19 cellular contexts compared by ENCODE assay signal in the genomic region with DNA sequence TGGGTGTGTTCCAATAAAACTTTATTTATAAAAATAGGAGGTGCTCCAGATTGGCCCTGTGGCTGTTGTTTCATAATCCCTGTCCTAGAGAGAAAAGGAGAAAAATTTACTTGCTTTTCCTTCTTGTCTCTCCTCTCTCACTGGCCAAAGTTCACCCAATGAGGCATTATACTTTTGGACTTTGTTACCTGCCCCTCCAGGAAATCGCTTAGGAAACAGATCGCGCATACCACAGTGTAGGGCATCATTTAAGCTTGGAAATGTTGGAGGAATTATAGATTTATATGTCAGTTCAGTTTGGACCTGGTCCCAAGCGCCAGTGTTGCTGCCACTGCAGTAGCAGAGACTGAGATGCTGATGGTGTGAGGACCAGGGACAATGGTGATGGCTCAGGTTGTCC.
DNase-seq lines count a peak whose midpoint lies in the region; TF ChIP-seq lines count a peak whose summit lies in the region.
"Had no signal": no experiment of that assay in that cellular context is flagged by ENCODE, and none has a peak within 500 bp of the region (broad histone marks: within the 10 kb centered on the region; RNA-seq: fewer than 3 reads in every experiment).

No MANE protein-coding gene starts in this region.

- in situ Hi-C loops in transverse colon (cut with MboI; ENCODE audit: low pct_ligation_motif_present in 1 of 4, low pct_unique_long_range_greater_than_20kb in 1 of 4, low sequenced_read_pairs in 3 of 4), result no loop called here
- in situ Hi-C loops in GM23248 (cut with MboI), result no loop called here

- no peak for TF ChIP-seq CTCF in 22Rv1 (IDR thresholded peaks at IDR 0.05)
- TF ChIP-seq CTCF in colonic mucosa (IDR thresholded peaks at IDR 0.05), result no peak
- no peak for TF ChIP-seq CTCF in transverse colon (IDR thresholded peaks at IDR 0.05)
- TF ChIP-seq CTCF in endothelial cell (IDR thresholded peaks at IDR 0.05; ENCODE audit: unreplicated experiment), result no peak

- no peaks in the 10 kb centered on the region for H3K4me1 ChIP-seq in colonic mucosa
- peaks cover 0 to 9% (median 0%) of the 10 kb centered on the region in 4 donors for H3K4me1 ChIP-seq in transverse colon
- H3K4me1 ChIP-seq in GM23248 (ENCODE audit: insufficient read depth), result no peaks in the 10 kb centered on the region
- H3K4me1 ChIP-seq: BLaER1, HAP-1 had no signal

- intact Hi-C loops in colonic mucosa (cut with DNase I), result no loop called here
- intact Hi-C loops in transverse colon (cut with DNase I; ENCODE audit: low total_unique reads), result no loop called here

- peak overlapping the region; percentile 46 for H3K27ac ChIP-seq in 22Rv1
- peak overlapping the region; percentile 33 for H3K27ac ChIP-seq in colonic mucosa
- peak overlapping the region; percentile 32 to 55 (median 42) for H3K27ac ChIP-seq in transverse colon
- no peak overlapping the region for H3K27ac ChIP-seq in GM23248
- H3K27ac ChIP-seq: BLaER1 had no signal

- no peak overlapping the region for H3K4me2 ChIP-seq in GM23248 (ENCODE audit: unreplicated experiment)
- H3K4me2 ChIP-seq: BLaER1 had no signal

- H3K4me3 ChIP-seq in colonic mucosa (no peak overlapping the region), transverse colon (no peak overlapping the region), GM23248 (no peak overlapping the region)
- H3K4me3 ChIP-seq: BLaER1, GM12878, HAP-1, K562 had no signal

- H3K4me3 Mint-ChIP-seq in endothelial cell (ENCODE audit: unreplicated experiment), result no peak overlapping the region
- H3K4me3 Mint-ChIP-seq: CD14-positive monocyte; CD4-positive, alpha-beta memory T cell had no signal

- H3K27me3 ChIP-seq in colonic mucosa, result no peaks in the 10 kb centered on the region
- no peaks in the 10 kb centered on the region for H3K27me3 ChIP-seq in transverse colon
- H3K27me3 ChIP-seq in GM23248 (replicated peaks; ENCODE audit: insufficient read depth), result no peaks in the 10 kb centered on the region
- H3K27me3 ChIP-seq: BLaER1 had no signal

- no peaks in the 10 kb centered on the region for H3K9me3 ChIP-seq in colonic mucosa
- H3K9me3 ChIP-seq in transverse colon, result no peaks in the 10 kb centered on the region
- H3K9me3 ChIP-seq in GM23248 (ENCODE audit: low read depth), result no peaks in the 10 kb centered on the region
- H3K9me3 ChIP-seq: BLaER1, HAP-1 had no signal

- no peak for TF ChIP-seq POLR2A in transverse colon (IDR thresholded peaks at IDR 0.05)

- H3K4me1 Mint-ChIP-seq in endothelial cell (ENCODE audit: unreplicated experiment), result no peaks in the 10 kb centered on the region
- H3K4me1 Mint-ChIP-seq: CD14-positive monocyte; CD4-positive, alpha-beta memory T cell had no signal

- TF ChIP-seq EP300 in transverse colon (IDR thresholded peaks at IDR 0.05; ENCODE audit: low read depth), result no peak

- no peak overlapping the region for H2AFZ ChIP-seq in GM23248

- no peaks in the 10 kb centered on the region for H3F3A ChIP-seq in GM23248 (ENCODE audit: insufficient read depth)

- no peaks in the 10 kb centered on the region for H4K20me1 ChIP-seq in GM23248 (ENCODE audit: insufficient read depth)
- H4K20me1 ChIP-seq: BLaER1 had no signal

- WGBS in transverse colon (ENCODE audit: low coverage in 1 of 2), 2 donors, result 59 to 75% methylated on average over 3 to 4 of the region's 4 CpGs
- 43 to 53% methylated on average over 4 of the region's 4 CpGs for WGBS in GM23248 (ENCODE audit: low coverage in 1 of 2, low lambda C conversion rate in 2 of 2, missing lambda C conversion rate in 2 of 2), 2 experiments

- no peaks in the 10 kb centered on the region for H3K9me2 ChIP-seq in GM23248 (ENCODE audit: insufficient read depth)

- H3K9ac ChIP-seq in colonic mucosa (ENCODE audit: low read depth in 2 of 2, low read length in 2 of 2) (no peak overlapping the region), GM23248 (no peak overlapping the region)
- H3K9ac ChIP-seq: BLaER1 had no signal

- peak; percentile 64 for DNase-seq in colonic mucosa
- peak; percentile 59 for DNase-seq in mucosa of gallbladder (ENCODE audit: low spot score)
- DNase-seq in transverse colon, result peak; percentile 17
- no peak for DNase-seq in endothelial cell (ENCODE audit: low spot score)
- no peak for DNase-seq in GM23248
- no peak for DNase-seq in NCI-H2029 treated with DMSO at 0.1 percent for 48 hours (lab: John Stamatoyannopoulos, UW)
- DNase-seq: 8988T; Calu3; CD4-positive, alpha-beta memory T cell; DMS 273 treated with DMSO at 0.1 percent for 48 hours; DMS53; DND-41; EL had no signal

- H3K27ac Mint-ChIP-seq in endothelial cell (ENCODE audit: unreplicated experiment), result no peak overlapping the region
- H3K27ac Mint-ChIP-seq: CD4-positive, alpha-beta memory T cell had no signal

- no peaks in the 10 kb centered on the region for H3K9me3 Mint-ChIP-seq in endothelial cell (ENCODE audit: unreplicated experiment)

- no peaks in the 10 kb centered on the region for H3K79me2 ChIP-seq in GM23248 (ENCODE audit: insufficient read depth)

- no peaks in the 10 kb centered on the region for H3K36me3 Mint-ChIP-seq in endothelial cell (ENCODE audit: low read depth, unreplicated experiment)
- H3K36me3 Mint-ChIP-seq: CD14-positive monocyte; CD4-positive, alpha-beta memory T cell had no signal

- no peaks in the 10 kb centered on the region for H3K36me3 ChIP-seq in colonic mucosa
- no peaks in the 10 kb centered on the region for H3K36me3 ChIP-seq in transverse colon
- no peaks in the 10 kb centered on the region for H3K36me3 ChIP-seq in GM23248 (ENCODE audit: low read depth)
- H3K36me3 ChIP-seq: BLaER1, HAP-1 had no signal

- H3K27me3 Mint-ChIP-seq in endothelial cell (ENCODE audit: unreplicated experiment), result no peaks in the 10 kb centered on the region
- H3K27me3 Mint-ChIP-seq: CD4-positive, alpha-beta memory T cell had no signal

Comparison
In these comparisons a context has a peak if more than half of its experiments do, and no peak if none do; other contexts are left out.
1. DNase-seq: peak in colonic mucosa (single experiment), mucosa of gallbladder (single experiment) and transverse colon (single experiment); none in endothelial cell (single experiment), GM23248 (single experiment) and NCI-H2029 treated with DMSO at 0.1 percent for 48 hours (single experiment).